ENCODE assay signal across 8 cellular contexts in genomic region chr16:4200000-4200780, GRCh38. TPM values are rescaled to one million over a fixed set of nuclear protein-coding genes. Genes with fewer than 3 reads are reported as not detected.
DNase-seq lines count a peak whose midpoint lies in the region; ATAC-seq and TF ChIP-seq lines count a peak whose summit lies in the region.

No MANE protein-coding gene starts in this region.

- ATAC-seq in omental fat pad (ENCODE audit: low FRiP score), result peak; percentile 86
- ATAC-seq in GM21576 (IDR thresholded peaks at IDR 0.05; ENCODE audit: unreplicated experiment), result no peak

- peak; percentile 81 for TF ChIP-seq CTCF in 22Rv1 (IDR thresholded peaks at IDR 0.05)
- peak; percentile 84 for TF ChIP-seq CTCF in fibroblast of pulmonary artery (IDR thresholded peaks at IDR 0.05; ENCODE audit: low read length, missing control alignments)
- TF ChIP-seq CTCF in omental fat pad (IDR thresholded peaks at IDR 0.05), result peak in 2 of 3 donors; percentile 4 to 25

- H3K4me3 ChIP-seq in fibroblast of pulmonary artery (replicated peaks; ENCODE audit: low read depth, low read length), result no peak overlapping the region

- DNase-seq in G401 (ENCODE audit: low spot score) (peak; percentile 16), NCI-H146 treated with DMSO at 0.1 percent for 48 hours (lab: John Stamatoyannopoulos, UW; ENCODE audit: unreplicated experiment) (peak; percentile 56), fibroblast of pulmonary artery (ENCODE audit: low read depth) (peak; percentile 68), omental fat pad (ENCODE audit: low spot score) (peak; percentile 38)
- peak; percentile 33 to 36 for DNase-seq in activated CD4-positive, alpha-beta T cell treated with anti-CD3 and anti-CD28 coated beads, Interleukin-2, amount 50 U/mL, for 48 hours
- DNase-seq in activated CD8-positive, alpha-beta memory T cell treated with anti-CD3 and anti-CD28 coated beads, Interleukin-2, amount 50 U/mL, for 48 hours, result no peak

- no peak overlapping the region for H3K27ac ChIP-seq in 22Rv1

- in situ Hi-C loops in G401 (cut with HindIII; ENCODE audit: low sequenced_read_pairs), result no loop called here

RNA-seq across cellular contexts. Expression of gene SRL, which starts 41.7 kb away (rescaled TPM):
- total RNA-seq in G401 (2014; rRNA removed; shearing (Covaris generic)), result 0.07 and 0.37 TPM in 2 replicates
- 1 to 10 TPM in 3 of 4 donors, under 1 TPM in 1; 0.84 to 4.4 (median 1.9) TPM for total RNA-seq in omental fat pad

Comparison
In these comparisons a context has a peak if more than half of its experiments do, and no peak if none do; other contexts are left out.
1. CTCF ChIP-seq: peak in every context shown above with its lines; median percentile 84 in fibroblast of pulmonary artery; 81 in 22Rv1; 14 in omental fat pad.